In genomic region chr18:48589797-48590519, GRCh38 we compare ENCODE assay signal across 11 cellular contexts. TPM values are rescaled to one million over a fixed set of nuclear protein-coding genes. Genes with fewer than 3 reads are reported as not detected.
DNase-seq lines count a peak whose midpoint lies in the region; ATAC-seq and TF ChIP-seq lines count a peak whose summit lies in the region.
"Had no signal": no experiment of that assay in that cellular context is flagged by ENCODE, and none has a peak within 500 bp of the region (broad histone marks: within the 10 kb centered on the region; RNA-seq: fewer than 3 reads in every experiment).

No MANE protein-coding gene starts in this region.

- H3K27ac Mint-ChIP-seq in CD4-positive, alpha-beta T cell: no peak overlapping the region

- no peaks in the 10 kb centered on the region for H3K4me1 Mint-ChIP-seq in CD4-positive, alpha-beta T cell (ENCODE audit: low read depth)

- no peaks in the 10 kb centered on the region for H3K27me3 ChIP-seq in right cardiac atrium (ENCODE audit: control insufficient read depth, insufficient read depth)
- H3K27me3 ChIP-seq in CD4-positive, alpha-beta T cell (ENCODE audit: control insufficient read depth, insufficient read depth, low read length): no peaks in the 10 kb centered on the region

- H3K9me3 Mint-ChIP-seq in CD4-positive, alpha-beta T cell: no peaks in the 10 kb centered on the region

- intact Hi-C loops in right cardiac atrium (cut with DNase I): no loop called here
- intact Hi-C loops in posterior cingulate gyrus (cut with DNase I): no loop called here
- intact Hi-C loops in CD4-positive, alpha-beta T cell (cut with DNase I, micrococcal nuclease): no loop called here

- DNase-seq in AG20443 (ENCODE audit: low spot score) (peak; percentile 38), amygdala (lab: John Stamatoyannopoulos, UW) (peak in 53 of 56 donors; percentile 22 to 91 (median 71)), right cardiac atrium (peak; percentile 76 to 86 (median 80)), posterior cingulate gyrus (peak; percentile 76 to 98 (median 84)), T-helper 2 cell (no peak), D341Med (ENCODE audit: low spot score) (no peak), NCI-H1436 (lab: John Stamatoyannopoulos, UW) (no peak)
- no peak for DNase-seq in CD4-positive, alpha-beta T cell
- DNase-seq: activated effector memory CD4-positive, alpha-beta T cell treated with anti-CD3 and anti-CD28 coated beads, Interleukin-2, amount 50 U/mL, for 16 hours; NCI-H187 treated with DMSO at 0.1 percent for 48 hours had no signal

- H3K4me3 Mint-ChIP-seq in CD4-positive, alpha-beta T cell: no peak overlapping the region

- peaks cover 10% of the 10 kb centered on the region for H3K4me1 ChIP-seq in right cardiac atrium (ENCODE audit: control insufficient read depth, insufficient read depth, low read length)
- H3K4me1 ChIP-seq: parathyroid adenoma had no signal

- CTCF ChIA-PET in CD4-positive, alpha-beta T cell (lab: Charles Lee): no interaction called here

- ATAC-seq in right cardiac atrium: peak; percentile 62 to 68
- no peak for ATAC-seq in CD4-positive, alpha-beta T cell (ENCODE audit: poor library complexity)

- 66% methylated on average over 15 of the region's 15 CpGs for WGBS in right cardiac atrium

- peak overlapping the region; percentile 73 for H3K27ac ChIP-seq in right cardiac atrium (ENCODE audit: low read length)
- H3K27ac ChIP-seq in CD4-positive, alpha-beta T cell (ENCODE audit: low read depth, low read length): no peak overlapping the region
- H3K27ac ChIP-seq: parathyroid adenoma had no signal

- H3K36me3 Mint-ChIP-seq in CD4-positive, alpha-beta T cell (ENCODE audit: low read depth): no peaks in the 10 kb centered on the region

- H3K27me3 Mint-ChIP-seq in CD4-positive, alpha-beta T cell: no peaks in the 10 kb centered on the region

- no peak overlapping the region for H3K4me3 ChIP-seq in right cardiac atrium (ENCODE audit: low read length)

- no peak for TF ChIP-seq CTCF in CD4-positive, alpha-beta T cell (IDR thresholded peaks at IDR 0.05)

- POLR2A ChIA-PET in CD4-positive, alpha-beta T cell (lab: Charles Lee): no interaction called here

- H3K9me3 ChIP-seq in right cardiac atrium (ENCODE audit: control insufficient read depth, low read length): no peaks in the 10 kb centered on the region
- H3K9me3 ChIP-seq in CD4-positive, alpha-beta T cell (ENCODE audit: control insufficient read depth, low read length): no peaks in the 10 kb centered on the region

RNA-seq across cellular contexts. Expression of gene CTIF, which starts 51.1 kb away (rescaled TPM):
- total RNA-seq in right cardiac atrium: 10 to 100 TPM; 41.0 to 78.2 (median 49.8) TPM
- polyA plus RNA-seq in right cardiac atrium: 42.3 TPM
- total RNA-seq in CD4-positive, alpha-beta T cell: 1 to 10 TPM; 1.1 to 2.9 TPM

Comparison
In these comparisons a context has a peak if more than half of its experiments do, and no peak if none do; other contexts are left out.
1. DNase-seq: peak in AG20443 (single experiment), amygdala (53 of 56), right cardiac atrium (3 of 3) and posterior cingulate gyrus (10 of 10); none in T-helper 2 cell (0 of 5), D341Med (single experiment), CD4-positive, alpha-beta T cell (0 of 10) and NCI-H1436 (single experiment).
2. RNA of gene CTIF, which starts 51.1 kb away (total RNA-seq): 41.0 to 78.2 TPM in right cardiac atrium; 1.1 to 2.9 TPM in CD4-positive, alpha-beta T cell; every median in the first group is over 10 times any median in the second.